8 cellular contexts compared by ENCODE assay signal in genomic region chr19:38974599-38975213, GRCh38. TPM values are rescaled to one million over a fixed set of nuclear protein-coding genes. Genes with fewer than 3 reads are reported as not detected.
DNase-seq lines count a peak whose midpoint lies in the region; ATAC-seq and TF ChIP-seq lines count a peak whose summit lies in the region.

No MANE protein-coding gene starts in this region.

- POLR2A ChIA-PET in GM10248 (lab: Yijun Ruan, JAX), result no interaction called here

- H3K9me3 ChIP-seq in T-helper 17 cell (ENCODE audit: control insufficient read depth, low read length, poor library complexity, severe bottlenecking), result no peaks in the 10 kb centered on the region

- H3K9me3 Mint-ChIP-seq in Calu3 (ENCODE audit: low read depth, unreplicated experiment) (no peaks in the 10 kb centered on the region), progenitor cell of endocrine pancreas (ENCODE audit: low read depth) (no peaks in the 10 kb centered on the region)

- H3K36me3 Mint-ChIP-seq in Calu3 (ENCODE audit: insufficient read depth, unreplicated experiment) (peaks cover 32% of the 10 kb centered on the region), T-helper 17 cell (ENCODE audit: low read depth) (peaks cover 4% of the 10 kb centered on the region), progenitor cell of endocrine pancreas (ENCODE audit: insufficient read depth) (peaks cover 4% of the 10 kb centered on the region)

- no peak for DNase-seq in Calu3
- no peak for DNase-seq in T-helper 17 cell
- DNase-seq in fibroblast of villous mesenchyme (ENCODE audit: low read depth), result peak; percentile 23
- no peak for DNase-seq in progenitor cell of endocrine pancreas (ENCODE audit: low spot score, unreplicated experiment)
- no peak for DNase-seq in NCI-H1417 treated with DMSO at 0.1 percent for 48 hours (lab: John Stamatoyannopoulos, UW)
- no peak for DNase-seq in GM10248 (ENCODE audit: extremely low spot score)
- DNase-seq in iPS-NIHi11 (ENCODE audit: low spot score), result no peak

- H3K4me3 ChIP-seq in fibroblast of villous mesenchyme (ENCODE audit: low read depth, low read length), result peak overlapping the region; percentile 70

- ATAC-seq in T-helper 17 cell (no peak), GM18520 (IDR thresholded peaks at IDR 0.05; ENCODE audit: unreplicated experiment) (no peak)

- peaks cover 41% of the 10 kb centered on the region for H3K4me1 Mint-ChIP-seq in Calu3 (ENCODE audit: low read depth, unreplicated experiment)
- H3K4me1 Mint-ChIP-seq in T-helper 17 cell, result peaks cover 11% of the 10 kb centered on the region
- peaks cover 22% of the 10 kb centered on the region for H3K4me1 Mint-ChIP-seq in progenitor cell of endocrine pancreas (ENCODE audit: low read depth)

- no TSS peak for BruUV-seq in Calu3 (replicated peaks; lab: Mats Ljungman, UMichigan)

- H3K27me3 Mint-ChIP-seq in Calu3 (ENCODE audit: unreplicated experiment) (no peaks in the 10 kb centered on the region), T-helper 17 cell (peaks cover 33% of the 10 kb centered on the region), progenitor cell of endocrine pancreas (no peaks in the 10 kb centered on the region)

- H3K4me3 Mint-ChIP-seq in Calu3 (ENCODE audit: low read depth, unreplicated experiment) (peak overlapping the region; percentile 76), T-helper 17 cell (peak overlapping the region; percentile 78), progenitor cell of endocrine pancreas (ENCODE audit: low read depth) (peak overlapping the region; percentile 84)

- H3K27ac Mint-ChIP-seq in Calu3 (ENCODE audit: unreplicated experiment) (peak overlapping the region; percentile 48), T-helper 17 cell (no peak overlapping the region), progenitor cell of endocrine pancreas (peak overlapping the region; percentile 88)

- CTCF ChIA-PET in Calu3 (lab: Charles Lee) (interaction anchor here (0.6 kb wide), 1 partner anchor 44 kb away, joined by 4 read pairs; no protein-coding TSS in a partner anchor), GM10248 (lab: Yijun Ruan, JAX) (interaction anchor here (0.8 kb wide), 1 partner anchor 13 kb away, joined by 3 read pairs; no protein-coding TSS in a partner anchor)

- intact Hi-C loops in Calu3 (cut with micrococcal nuclease; ENCODE audit: unreplicated experiment), result no loop called here

- TF ChIP-seq CTCF in Calu3 (IDR thresholded peaks at IDR 0.05; ENCODE audit: unreplicated experiment), result no peak
- no peak for TF ChIP-seq CTCF in fibroblast of villous mesenchyme (IDR thresholded peaks at IDR 0.05; ENCODE audit: insufficient read depth, low read depth, low read length)
- TF ChIP-seq CTCF in progenitor cell of endocrine pancreas (IDR thresholded peaks at IDR 0.05; ENCODE audit: unreplicated experiment), result no peak
- no peak for TF ChIP-seq CTCF in GM10248 (IDR thresholded peaks at IDR 0.05; ENCODE audit: control extremely low read depth, extremely low read depth, low read depth, missing control alignments)

RNA-seq across cellular contexts. Expression of gene FBXO17, which starts 0.8 kb away (rescaled TPM):
- 20.1 and 24.2 TPM in 2 replicates for total RNA-seq in Calu3 (2022)
- under 1 TPM in 1 of 2 donors, not detected in 1; 0.16 TPM for total RNA-seq in T-helper 17 cell
- total RNA-seq in fibroblast of villous mesenchyme, result 19.9 and 29.0 TPM in 2 replicates
- total RNA-seq in progenitor cell of endocrine pancreas, result 24.1 and 27.1 TPM in 2 replicates

RNA-seq across cellular contexts. Expression of gene MRPS12, which starts 44.0 kb away (rescaled TPM):
- total RNA-seq in Calu3 (2022), result 73.1 and 88.2 TPM in 2 replicates
- 10 to 100 TPM; 18.9 to 22.0 TPM for total RNA-seq in T-helper 17 cell
- 24.6 and 38.7 TPM in 2 replicates for total RNA-seq in fibroblast of villous mesenchyme
- total RNA-seq in progenitor cell of endocrine pancreas, result 26.7 and 26.8 TPM in 2 replicates

RNA-seq across cellular contexts. Expression of gene SARS2, which starts 44.1 kb away (rescaled TPM):
- total RNA-seq in Calu3 (2022) (52.1 and 58.1 TPM in 2 replicates), T-helper 17 cell (10 to 100 TPM; 18.6 to 19.5 TPM), fibroblast of villous mesenchyme (19.0 and 23.8 TPM in 2 replicates), progenitor cell of endocrine pancreas (68.2 and 74.7 TPM in 2 replicates)

RNA-seq across cellular contexts. Expression of gene FBXO27, which starts 57.6 kb away (rescaled TPM):
- total RNA-seq in Calu3 (2022) (9.6 and 14.6 TPM in 2 replicates), T-helper 17 cell (1 to 10 TPM in 1 of 2 donors, under 1 TPM in 1; 0.40 to 1.6 TPM), fibroblast of villous mesenchyme (2.9 and 4.7 TPM in 2 replicates), progenitor cell of endocrine pancreas (10.3 and 14.6 TPM in 2 replicates)

Comparison
In these comparisons a context has a peak if more than half of its experiments do, and no peak if none do; other contexts are left out.
1. RNA of gene FBXO17, which starts 0.8 kb away (total RNA-seq): 20.1 to 24.2 TPM in Calu3, 24.1 to 27.1 TPM in progenitor cell of endocrine pancreas and 19.9 to 29.0 TPM in fibroblast of villous mesenchyme; 0.16 TPM in T-helper 17 cell; every median in the first group is over 10 times any median in the second.
2. Peak in every context shown above with its lines, with median percentiles within 50 percentile points of each other: H3K4me3 Mint-ChIP-seq.